In genomic region chr2:173400760-173401159, GRCh38 we compare ENCODE assay signal across 1 cellular context.
TF ChIP-seq lines count a peak whose summit lies in the region.

No MANE protein-coding gene starts in this region.

TF ChIP-seq in GM12878, 131 proteins besides CTCF, POLR2A, EP300 and RAD21:
- TF ChIP-seq NKRF (conservative IDR thresholded peaks at IDR 0.05): no peak
- TF ChIP-seq RELA (IDR thresholded peaks at IDR 0.05; ENCODE audit: borderline replicate concordance, partially characterized antibody): no peak
- TF ChIP-seq FOS (IDR thresholded peaks at IDR 0.05; ENCODE audit: borderline replicate concordance, extremely low read depth, insufficient read length): no peak
- no peak for TF ChIP-seq SMAD1 (IDR thresholded peaks at IDR 0.05; ENCODE audit: low read depth, partially characterized antibody)
- TF ChIP-seq BRCA1 (IDR thresholded peaks at IDR 0.05; ENCODE audit: low read depth, low read length): no peak
- TF ChIP-seq POU2F2 (IDR thresholded peaks at IDR 0.05; ENCODE audit: borderline replicate concordance, low read depth, low read length): no peak
- TF ChIP-seq E2F4 (IDR thresholded peaks at IDR 0.05; ENCODE audit: low read depth, low read length): no peak
- TF ChIP-seq KLF5 (IDR thresholded peaks at IDR 0.05; ENCODE audit: partially characterized antibody): no peak
- no peak for TF ChIP-seq SPI1 (IDR thresholded peaks at IDR 0.05; ENCODE audit: borderline replicate concordance, insufficient read depth, low read depth, low read length)
- TF ChIP-seq SP1 (IDR thresholded peaks at IDR 0.05; ENCODE audit: low read depth, low read length): no peak
- no peak for TF ChIP-seq BCL11A (IDR thresholded peaks at IDR 0.05; ENCODE audit: low read depth, low read length)
- no peak for TF ChIP-seq SREBF2 (IDR thresholded peaks at IDR 0.05; ENCODE audit: low read length)
- no peak for TF ChIP-seq JUNB (IDR thresholded peaks at IDR 0.05)
- no peak for TF ChIP-seq WRNIP1 (IDR thresholded peaks at IDR 0.05; ENCODE audit: borderline replicate concordance, low read depth, low read length)
- TF ChIP-seq CREB1 (IDR thresholded peaks at IDR 0.05; ENCODE audit: low read depth): no peak
- TF ChIP-seq NFIC (IDR thresholded peaks at IDR 0.05; ENCODE audit: low read depth, low read length): no peak
- TF ChIP-seq ASH2L (IDR thresholded peaks at IDR 0.05; ENCODE audit: borderline replicate concordance, low read depth): no peak
- TF ChIP-seq NR2F1 (conservative IDR thresholded peaks at IDR 0.05): no peak
- no peak for TF ChIP-seq RBBP5 (conservative IDR thresholded peaks at IDR 0.05)
- no peak for TF ChIP-seq BCL3 (IDR thresholded peaks at IDR 0.05; ENCODE audit: borderline replicate concordance, insufficient read depth, low read depth, low read length, poor library complexity, severe bottlenecking)
TF ChIP-seq in GM12878: peak in this region for 0.
